In the genomic region with DNA sequence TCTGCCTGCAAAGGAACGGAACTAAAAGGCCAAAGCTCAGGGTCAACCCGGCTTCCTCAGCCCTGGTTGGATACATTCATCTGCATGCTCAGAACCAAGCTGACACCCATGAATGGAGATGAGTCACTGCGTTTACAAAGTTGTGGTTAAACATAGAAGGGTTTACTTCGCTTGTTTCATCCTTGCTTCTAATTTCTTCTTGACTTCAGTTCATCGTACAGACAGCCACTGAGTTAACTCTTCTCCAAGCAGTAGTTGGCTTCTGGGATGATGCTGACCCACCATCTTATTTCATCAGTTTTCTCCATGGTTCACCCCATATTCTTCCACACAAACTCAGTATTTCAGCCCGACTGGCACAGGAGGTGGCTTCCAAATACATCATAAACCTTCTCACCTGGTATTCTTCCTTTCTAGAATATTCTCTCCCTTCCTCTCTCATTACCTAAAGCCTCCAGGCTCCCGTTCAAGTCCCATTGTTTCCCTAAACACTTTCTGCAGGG, we compare ENCODE assay signal across 9 cellular contexts.
A peak's percentile ranks its signal among the peaks of the same experiment; 100 is the strongest.
DNase-seq lines count a peak whose midpoint lies in the region; ATAC-seq, FAIRE-seq and TF ChIP-seq lines count a peak whose summit lies in the region.
"Had no signal": no experiment of that assay in that cellular context is flagged by ENCODE, and none has a peak within 500 bp of the region (broad histone marks: within the 10 kb centered on the region; RNA-seq: fewer than 3 reads in every experiment).

No MANE protein-coding gene starts in this region.

- intact Hi-C loops in left cardiac atrium (cut with DNase I) = loop anchor here (5.0 to 10.0 kb wide), 2 partner anchors 662 to 669 kb away; partner anchors contain the start of gene SHH (in 1 of the 2)
- intact Hi-C loops in left ventricle myocardium inferior (cut with micrococcal nuclease) = loop anchor here (10.0 kb wide), 1 partner anchor 669 kb away; no protein-coding TSS in a partner anchor
- intact Hi-C loops in activated T-helper 2 cell treated with anti-CD3 and anti-CD28 coated beads, Interferon-gamma antibody, Interleukin-2, Interleukin-4, amounts not matched to agents 10 μg/mL and 5 μg/mL and 100 μg/mL, durations not matched to agents 14 hours and 24 hours and 36 hours (cut with micrococcal nuclease) = loop anchor here (5.0 kb wide), 2 partner anchors 348 to 677 kb away; no protein-coding TSS in a partner anchor
- intact Hi-C loops in kidney (cut with DNase I) = no loop called here

- no peak overlapping the region for H3K27ac ChIP-seq in left ventricle myocardium inferior (replicated peaks)
- peak overlapping the region in 1 of 2 donors; percentile 59 for H3K27ac ChIP-seq in kidney (ENCODE audit: low read depth in 2 of 2, low read length in 2 of 2)
- H3K27ac ChIP-seq: neutrophil had no signal

- H3K9me3 ChIP-seq in left ventricle myocardium inferior (replicated peaks) = no peaks in the 10 kb centered on the region
- no peaks in the 10 kb centered on the region for H3K9me3 ChIP-seq in kidney (ENCODE audit: control insufficient read depth in 1 of 2, low read length in 2 of 2)
- H3K9me3 ChIP-seq: neutrophil had no signal

- no peaks in the 10 kb centered on the region for H3K36me3 Mint-ChIP-seq in activated T-helper 2 cell treated with anti-CD3 and anti-CD28 coated beads, Interferon-gamma antibody, Interleukin-2, Interleukin-4, amounts not matched to agents 10 μg/mL and 5 μg/mL and 100 μg/mL, durations not matched to agents 14 hours and 24 hours and 36 hours (ENCODE audit: low read depth)

- H3K27ac Mint-ChIP-seq in activated T-helper 2 cell treated with anti-CD3 and anti-CD28 coated beads, Interferon-gamma antibody, Interleukin-2, Interleukin-4, amounts not matched to agents 10 μg/mL and 5 μg/mL and 100 μg/mL, durations not matched to agents 14 hours and 24 hours and 36 hours = no peak overlapping the region

- H3K9ac ChIP-seq in kidney (ENCODE audit: low read length in 2 of 2) = no peak overlapping the region

- H3K4me3 ChIP-seq in left ventricle myocardium inferior = no peak overlapping the region
- no peak overlapping the region for H3K4me3 ChIP-seq in kidney (ENCODE audit: low read length in 2 of 2)

- H3K36me3 ChIP-seq in left ventricle myocardium inferior (no peaks in the 10 kb centered on the region), kidney (ENCODE audit: control insufficient read depth in 1 of 2, insufficient read depth in 2 of 2, low read length in 2 of 2) (no peaks in the 10 kb centered on the region)
- H3K36me3 ChIP-seq: neutrophil had no signal

- FAIRE-seq in kidney (lab: Jason Lieb, UNC) = no peak

- no peaks in the 10 kb centered on the region for H3K9me3 Mint-ChIP-seq in activated T-helper 2 cell treated with anti-CD3 and anti-CD28 coated beads, Interferon-gamma antibody, Interleukin-2, Interleukin-4, amounts not matched to agents 10 μg/mL and 5 μg/mL and 100 μg/mL, durations not matched to agents 14 hours and 24 hours and 36 hours

- ATAC-seq in left cardiac atrium (peak in 1 of 2 donors; percentile 35), GM18909 (IDR thresholded peaks at IDR 0.05; ENCODE audit: poor library complexity, unreplicated experiment) (no peak)

- no peaks in the 10 kb centered on the region for H3K4me1 ChIP-seq in left ventricle myocardium inferior
- H3K4me1 ChIP-seq in kidney (ENCODE audit: control insufficient read depth in 1 of 2, insufficient read depth in 1 of 2, low read depth in 1 of 2, low read length in 2 of 2) = peaks cover 0 to 9% of the 10 kb centered on the region in 2 donors

- no peaks in the 10 kb centered on the region for H3K4me1 Mint-ChIP-seq in activated T-helper 2 cell treated with anti-CD3 and anti-CD28 coated beads, Interferon-gamma antibody, Interleukin-2, Interleukin-4, amounts not matched to agents 10 μg/mL and 5 μg/mL and 100 μg/mL, durations not matched to agents 14 hours and 24 hours and 36 hours (ENCODE audit: low read depth)

- H3K4me3 Mint-ChIP-seq in activated T-helper 2 cell treated with anti-CD3 and anti-CD28 coated beads, Interferon-gamma antibody, Interleukin-2, Interleukin-4, amounts not matched to agents 10 μg/mL and 5 μg/mL and 100 μg/mL, durations not matched to agents 14 hours and 24 hours and 36 hours (ENCODE audit: low read depth) = no peak overlapping the region

- peak; percentile 39 for DNase-seq in left cardiac atrium
- no peak for DNase-seq in left ventricle myocardium inferior
- DNase-seq in SW480 (ENCODE audit: low spot score) = peak; percentile 84
- DNase-seq in foreskin melanocyte = peak; percentile 18
- peak; percentile 37 for DNase-seq in ureter (ENCODE audit: low spot score)
- DNase-seq in activated T-helper 2 cell treated with anti-CD3 and anti-CD28 coated beads, Interferon-gamma antibody, Interleukin-2, Interleukin-4, amounts not matched to agents 10 μg/mL and 5 μg/mL and 100 μg/mL, durations not matched to agents 14 hours and 24 hours and 36 hours (ENCODE audit: low spot score) = no peak
- no peak for DNase-seq in kidney

- H3K27me3 Mint-ChIP-seq in activated T-helper 2 cell treated with anti-CD3 and anti-CD28 coated beads, Interferon-gamma antibody, Interleukin-2, Interleukin-4, amounts not matched to agents 10 μg/mL and 5 μg/mL and 100 μg/mL, durations not matched to agents 14 hours and 24 hours and 36 hours (ENCODE audit: low read depth) = peaks cover 29% of the 10 kb centered on the region

- no peak for TF ChIP-seq CTCF in left ventricle myocardium inferior (IDR thresholded peaks at IDR 0.05; ENCODE audit: borderline replicate concordance)
- no peak for TF ChIP-seq CTCF in kidney (IDR thresholded peaks at IDR 0.05; ENCODE audit: borderline replicate concordance, extremely low read depth, insufficient read depth)

- peaks cover 70% of the 10 kb centered on the region for H3K27me3 ChIP-seq in left ventricle myocardium inferior (ENCODE audit: low read depth)
- H3K27me3 ChIP-seq: neutrophil had no signal

Comparison
In these comparisons a context has a peak if more than half of its experiments do, and no peak if none do; other contexts are left out.
1. DNase-seq: peak in left cardiac atrium (single experiment), SW480 (single experiment), foreskin melanocyte (single experiment) and ureter (single experiment); none in left ventricle myocardium inferior (single experiment), activated T-helper 2 cell treated with anti-CD3 and anti-CD28 coated beads, Interferon-gamma antibody, Interleukin-2, Interleukin-4, amounts not matched to agents 10 μg/mL and 5 μg/mL and 100 μg/mL, durations not matched to agents 14 hours and 24 hours and 36 hours (single experiment) and kidney (single experiment).